Comparison of ENCODE assay signal across 16 cellular contexts in genomic region chr22:33806191-33806590, GRCh38.
DNase-seq lines count a peak whose midpoint lies in the region; ATAC-seq, FAIRE-seq and TF ChIP-seq lines count a peak whose summit lies in the region.
"Had no signal": no experiment of that assay in that cellular context is flagged by ENCODE, and none has a peak within 500 bp of the region (broad histone marks: within the 10 kb centered on the region; RNA-seq: fewer than 3 reads in every experiment).

No MANE protein-coding gene starts in this region.

- in situ Hi-C loops in HAP-1 (cut with MboI; ENCODE audit: low sequenced_read_pairs), result no loop called here

- H3K79me2 ChIP-seq in MM.1S (ENCODE audit: low read length), result peaks cover 89% of the 10 kb centered on the region

- peak; percentile 81 for FAIRE-seq in GM12891 (lab: Jason Lieb, UNC)
- FAIRE-seq: D721Med had no signal

- H3K4me2 ChIP-seq in MM.1S (ENCODE audit: low read depth, low read length), result peak overlapping the region; percentile 63

- no peaks in the 10 kb centered on the region for H3F3A ChIP-seq in MM.1S (ENCODE audit: insufficient read depth, low read length)

- no peak for TF ChIP-seq EP300 in stomach (IDR thresholded peaks at IDR 0.05)

- DNase-seq in GM12891 (ENCODE audit: insufficient read length, low spot score), result peak; percentile 18
- DNase-seq in MM.1S, result peak; percentile 84
- no peak for DNase-seq in stomach
- DNase-seq in HAP-1 (ENCODE audit: low spot score in 2 of 2), result no peak
- DNase-seq in HK-2 (ENCODE audit: unreplicated experiment), result no peak
- no peak for DNase-seq in SK-N-DZ (ENCODE audit: low spot score)
- DNase-seq: AML-193; effector memory CD8-positive, alpha-beta T cell; naive thymus-derived CD8-positive, alpha-beta T cell; NCI-H2081 treated with DMSO at 0.1 percent for 48 hours; NCI-H69; SW 1271 had no signal

- H3K27ac ChIP-seq in MM.1S (ENCODE audit: low read length) (peak overlapping the region; percentile 64; the same call in 1 of the 2 replicates), muscle layer of colon (ENCODE audit: low read depth, low read length) (peak overlapping the region; percentile 37), stomach (peak overlapping the region in 2 of 5 donors; percentile 5 to 25)
- H3K27ac ChIP-seq: WERI-Rb-1 had no signal

- H2AFZ ChIP-seq in MM.1S (ENCODE audit: low read length), result 0 out of 2 replicates have a peak overlapping the region, but pooled peaks have one; percentile 35

- TF ChIP-seq POLR2A in GM12891 (IDR thresholded peaks at IDR 0.05; ENCODE audit: low read depth, low read length), result no peak
- TF ChIP-seq POLR2A in stomach (IDR thresholded peaks at IDR 0.05), result no peak

- ATAC-seq in GM21515 (IDR thresholded peaks at IDR 0.05; ENCODE audit: unreplicated experiment), result peak; percentile 69
- ATAC-seq: effector memory CD8-positive, alpha-beta T cell; naive thymus-derived CD8-positive, alpha-beta T cell had no signal

- H3K4me3 ChIP-seq in MM.1S (ENCODE audit: low read length) (no peak overlapping the region), muscle layer of colon (ENCODE audit: low read depth in 1 of 2, low read length in 2 of 2) (peak overlapping the region in 1 of 2 donors; percentile 12), stomach (no peak overlapping the region), HAP-1 (no peak overlapping the region)

- no peaks in the 10 kb centered on the region for H3K27me3 ChIP-seq in MM.1S (replicated peaks; ENCODE audit: insufficient read depth, low read length)
- no peaks in the 10 kb centered on the region for H3K27me3 ChIP-seq in muscle layer of colon (ENCODE audit: control insufficient read depth in 1 of 2, insufficient read depth in 2 of 2, low read length in 2 of 2)
- no peaks in the 10 kb centered on the region for H3K27me3 ChIP-seq in stomach
- H3K27me3 ChIP-seq in HAP-1 (ENCODE audit: low read depth), result no peaks in the 10 kb centered on the region

- TF ChIP-seq CTCF in MM.1S (IDR thresholded peaks at IDR 0.05; ENCODE audit: low read length) (no peak), stomach (IDR thresholded peaks at IDR 0.05) (no peak)

- no peaks in the 10 kb centered on the region for H3K9me2 ChIP-seq in MM.1S (replicated peaks; ENCODE audit: insufficient read depth, low read length)

- H3K36me3 ChIP-seq in MM.1S (replicated peaks; ENCODE audit: insufficient read depth, low read length), result no peaks in the 10 kb centered on the region
- H3K36me3 ChIP-seq in muscle layer of colon (ENCODE audit: insufficient read depth, low read length), result no peaks in the 10 kb centered on the region
- H3K36me3 ChIP-seq in stomach, result no peaks in the 10 kb centered on the region
- no peaks in the 10 kb centered on the region for H3K36me3 ChIP-seq in HAP-1 (replicated peaks)
- H3K36me3 ChIP-seq: WERI-Rb-1 had no signal

- WGBS in stomach, 5 donors, result 30 to 41% (median 34%) methylated on average over 3 of the region's 3 CpGs

- H4K20me1 ChIP-seq in MM.1S (ENCODE audit: insufficient read depth, low read length), result no peaks in the 10 kb centered on the region

- intact Hi-C loops in stomach (cut with DNase I; ENCODE audit: low total_unique reads), result no loop called here

- H3K9ac ChIP-seq in MM.1S (ENCODE audit: low read length) (no peak overlapping the region), muscle layer of colon (ENCODE audit: low read length) (no peak overlapping the region)

- H3K4me1 ChIP-seq in MM.1S (ENCODE audit: low read length) (peaks cover 24% of the 10 kb centered on the region), muscle layer of colon (ENCODE audit: insufficient read depth, low read length) (peaks cover 72% of the 10 kb centered on the region), stomach (peaks cover 0 to 60% (median 28%) of the 10 kb centered on the region in 4 donors), HAP-1 (no peaks in the 10 kb centered on the region)

- no peaks in the 10 kb centered on the region for H3K9me3 ChIP-seq in MM.1S (replicated peaks; ENCODE audit: insufficient read depth, low read length)
- H3K9me3 ChIP-seq in muscle layer of colon (ENCODE audit: low read length), result no peaks in the 10 kb centered on the region
- no peaks in the 10 kb centered on the region for H3K9me3 ChIP-seq in stomach
- no peaks in the 10 kb centered on the region for H3K9me3 ChIP-seq in HAP-1

TF ChIP-seq in GM12891, 5 proteins besides CTCF, POLR2A, EP300 and RAD21:
- TF ChIP-seq SPI1 (IDR thresholded peaks at IDR 0.05; ENCODE audit: low read depth, low read length) (peak; percentile 46), POLR2AphosphoS5 (IDR thresholded peaks at IDR 0.05; ENCODE audit: low read depth, low read length) (no peak), TAF1 (IDR thresholded peaks at IDR 0.05; ENCODE audit: low read depth, low read length) (no peak), POU2F2 (IDR thresholded peaks at IDR 0.05; ENCODE audit: low read depth, low read length) (no peak)

Comparison
In these comparisons a context has a peak if more than half of its experiments do, and no peak if none do; other contexts are left out.
1. DNase-seq: peak in GM12891 (single experiment) and MM.1S (single experiment); none in stomach (single experiment), HAP-1 (0 of 2), HK-2 (single experiment) and SK-N-DZ (single experiment).